16 cellular contexts compared by ENCODE assay signal in the genomic region with DNA sequence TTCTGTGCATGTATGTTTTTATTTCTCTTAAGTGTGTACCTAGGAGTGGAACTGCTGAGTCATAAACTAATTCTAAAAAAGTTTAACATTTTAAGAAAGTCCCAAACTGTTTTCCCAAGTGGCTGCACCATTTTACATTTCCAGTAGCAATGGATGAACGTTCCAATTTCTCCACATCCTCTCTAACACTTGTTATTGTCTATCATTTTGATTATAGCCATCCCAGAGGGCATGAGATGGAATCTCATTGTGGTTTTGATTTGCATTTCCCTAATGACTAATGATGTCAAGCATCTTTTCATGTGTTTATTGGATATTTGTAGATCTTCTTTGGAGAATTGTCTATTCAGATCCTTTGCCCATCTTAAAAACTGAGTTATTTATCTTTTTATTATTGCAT.
"Had no signal": no experiment of that assay in that cellular context is flagged by ENCODE, and none has a peak within 500 bp of the region (broad histone marks: within the 10 kb centered on the region; RNA-seq: fewer than 3 reads in every experiment).

No MANE protein-coding gene starts in this region.

- H3K36me3 ChIP-seq: esophagus squamous epithelium, left ventricle myocardium inferior, lower lobe of right lung, ovary had no signal

- H3K4me2 ChIP-seq: smooth muscle cell had no signal

- H3K27me3 ChIP-seq: esophagus squamous epithelium, foreskin keratinocyte, ovary had no signal

- DNase-seq: effector memory CD8-positive, alpha-beta T cell; esophagus squamous epithelium; kidney; left cardiac atrium; left ventricle myocardium inferior; lower lobe of right lung; mesendoderm; natural killer cell; ovary; right cardiac atrium; stimulated activated CD4-positive, alpha-beta T cell treated with anti-CD3 and anti-CD28 coated beads, Interleukin-2, amount 100 ng/mL, for 48 hours; stimulated activated naive CD4-positive, alpha-beta T cell treated with Interleukin-2 at 50 U/mL for 16 hours; trophoblast cell had no signal

- H3K4me3 ChIP-seq: esophagus squamous epithelium, left ventricle myocardium inferior, lower lobe of right lung, ovary, smooth muscle cell had no signal

- H3K9me3 ChIP-seq: esophagus squamous epithelium, left ventricle myocardium inferior, lower lobe of right lung, ovary had no signal

- H3K27ac ChIP-seq: epithelial cell of prostate, esophagus squamous epithelium, foreskin keratinocyte, left ventricle myocardium inferior, lower lobe of right lung, ovary had no signal

- ATAC-seq: effector memory CD8-positive, alpha-beta T cell; foreskin keratinocyte; left cardiac atrium; lower lobe of right lung; natural killer cell; right cardiac atrium had no signal

- H3K4me1 ChIP-seq: esophagus squamous epithelium, foreskin keratinocyte, left ventricle myocardium inferior, lower lobe of right lung had no signal
